Comparison of ENCODE assay signal across 10 cellular contexts in the genomic region with DNA sequence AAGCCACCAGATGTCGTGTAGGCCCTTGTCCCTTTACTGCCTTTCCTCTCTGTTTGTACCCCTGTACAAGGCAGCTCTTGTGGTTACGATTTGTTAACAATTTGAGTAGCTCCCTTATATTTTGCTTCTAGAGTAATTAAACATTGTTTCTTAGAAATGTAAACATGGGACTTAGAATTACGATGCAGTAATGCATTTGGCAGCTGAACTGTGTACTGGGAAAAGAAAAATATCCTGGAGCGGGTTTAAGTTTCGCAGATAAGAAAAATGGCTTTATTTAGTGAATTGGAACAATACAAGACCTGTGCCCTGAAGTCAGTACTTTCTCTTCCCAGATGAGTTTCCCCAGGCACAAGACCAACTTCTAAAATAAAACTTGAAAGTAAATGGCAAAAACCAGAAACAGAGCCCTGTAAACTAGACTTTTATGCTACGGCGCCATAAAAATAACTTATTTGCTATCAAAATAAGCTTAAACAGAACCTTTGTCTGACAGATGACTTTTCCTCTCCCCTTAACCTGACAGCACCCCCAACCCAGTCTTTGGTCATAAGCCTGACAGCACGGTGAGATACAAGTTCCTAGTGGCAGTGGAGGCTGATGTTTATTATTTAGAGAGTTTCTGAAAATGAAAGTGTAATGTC.
A peak's percentile ranks its signal among the peaks of the same experiment; 100 is the strongest.
DNase-seq lines count a peak whose midpoint lies in the region; ATAC-seq and TF ChIP-seq lines count a peak whose summit lies in the region.
"Had no signal": no experiment of that assay in that cellular context is flagged by ENCODE, and none has a peak within 500 bp of the region (broad histone marks: within the 10 kb centered on the region; RNA-seq: fewer than 3 reads in every experiment).

No MANE protein-coding gene starts in this region.

- peaks cover 25% of the 10 kb centered on the region for H3K9me1 ChIP-seq in IMR-90 (ENCODE audit: insufficient read depth, low read length)

- TF ChIP-seq POLR2A in IMR-90 (IDR thresholded peaks at IDR 0.05; ENCODE audit: low read depth, low read length) = no peak
- no peak for TF ChIP-seq POLR2A in thyroid gland (IDR thresholded peaks at IDR 0.05)

- intact Hi-C loops in IMR-90 (cut with micrococcal nuclease) (loop anchor here (5.0 kb wide), 3 partner anchors 51 to 124 kb away; no protein-coding TSS in a partner anchor), thyroid gland (cut with DNase I) (no loop called here)

- H3K14ac ChIP-seq in IMR-90 (replicated peaks; ENCODE audit: low read depth, low read length) = peak overlapping the region; percentile 84

- H3K4me3 ChIP-seq in IMR-90 (ENCODE audit: insufficient read depth, low read depth, low read length) (peak overlapping the region; percentile 36; the same call in 1 of the 2 replicates), duodenal mucosa (ENCODE audit: low read depth in 1 of 2, low read length in 2 of 2) (peak overlapping the region in 1 of 2 donors; percentile 48), thyroid gland (replicated peaks in 1 of 3) (no peak overlapping the region)

- H3K4me1 ChIP-seq in IMR-90 (ENCODE audit: control insufficient read depth, insufficient read depth, low read length) (peaks cover 18% of the 10 kb centered on the region), duodenal mucosa (ENCODE audit: control insufficient read depth in 1 of 2, insufficient read depth in 2 of 2, low read length in 2 of 2) (peaks cover 24 to 28% of the 10 kb centered on the region in 2 donors), thyroid gland (peaks cover 0 to 18% of the 10 kb centered on the region in 2 donors)

- H3K18ac ChIP-seq in IMR-90 (ENCODE audit: low read depth, low read length) = peak overlapping the region; percentile 93

- H3K9ac ChIP-seq in IMR-90 (ENCODE audit: low read depth, low read length) (peak overlapping the region; percentile 54; the same call in 1 of the 2 replicates), duodenal mucosa (ENCODE audit: low read depth in 1 of 2, low read length in 2 of 2) (peak overlapping the region in 1 of 2 donors; percentile 33)

- H3K27ac ChIP-seq in IMR-90 (ENCODE audit: insufficient read depth, low read length) (peak overlapping the region; percentile 87; the same call in 1 of the 2 replicates), duodenal mucosa (ENCODE audit: low read depth, low read length) (peak overlapping the region; percentile 5), thyroid gland (peak overlapping the region; percentile 22 to 57 (median 44))

- no peak overlapping the region for H2AFZ ChIP-seq in IMR-90 (replicated peaks; ENCODE audit: low read length, poor library complexity)

- H2AK5ac ChIP-seq in IMR-90 (ENCODE audit: low read depth, low read length) = peak overlapping the region; percentile 83; the same call in 1 of the 2 replicates

- H2BK15ac ChIP-seq in IMR-90 (ENCODE audit: low read depth, low read length) = no peak overlapping the region

- peaks cover 23 to 65% of the 10 kb centered on the region in 2 experiments for H3K79me1 ChIP-seq in IMR-90 (ENCODE audit: low read depth in 1 of 2, low read length in 2 of 2)

- H3K4me3 Mint-ChIP-seq in mesothelial cell of epicardium = peak overlapping the region; percentile 19

- H3K27ac Mint-ChIP-seq in mesothelial cell of epicardium = peak overlapping the region; percentile 95

- no peaks in the 10 kb centered on the region for H3K36me3 Mint-ChIP-seq in mesothelial cell of epicardium

- no peak overlapping the region for H2AK9ac ChIP-seq in IMR-90 (replicated peaks; ENCODE audit: low read depth, low read length, poor library complexity)

- H2BK120ac ChIP-seq in IMR-90 (ENCODE audit: low read depth, low read length) = peak overlapping the region; percentile 74; the same call in 1 of the 2 replicates

- H3K9me3 ChIP-seq in IMR-90 (ENCODE audit: control insufficient read depth, insufficient read depth, low read length) (no peaks in the 10 kb centered on the region), duodenal mucosa (ENCODE audit: control insufficient read depth in 1 of 2, low read length in 2 of 2) (no peaks in the 10 kb centered on the region), thyroid gland (no peaks in the 10 kb centered on the region)

- BruUV-seq in IMR-90 (replicated peaks; lab: Mats Ljungman, UMichigan) = no TSS peak

- TF ChIP-seq CTCF in IMR-90 (conservative IDR thresholded peaks at IDR 0.05; ENCODE audit: low read depth, low read length) (no peak), mesothelial cell of epicardium (IDR thresholded peaks at IDR 0.05; ENCODE audit: unreplicated experiment) (no peak), thyroid gland (IDR thresholded peaks at IDR 0.05) (no peak)

- WGBS in IMR-90 (ENCODE audit: extremely low coverage in 2 of 2, insufficient read length in 1 of 2), 2 experiments = no CpG with 5 or more reads among the region's 8 CpGs
- 71 to 76% methylated on average over 8 of the region's 8 CpGs for WGBS in thyroid gland, 2 donors

- peak overlapping the region; percentile 99 for H3K4me2 ChIP-seq in IMR-90 (ENCODE audit: low read depth, low read length)

- H4K20me1 ChIP-seq in IMR-90 (ENCODE audit: insufficient read depth, low read length) = peaks cover 27% of the 10 kb centered on the region

- peak overlapping the region; percentile 76; the same call in 1 of the 2 replicates for H2BK20ac ChIP-seq in IMR-90 (ENCODE audit: low read depth, low read length)

- H3K9me3 Mint-ChIP-seq in mesothelial cell of epicardium = no peaks in the 10 kb centered on the region

- peak overlapping the region; percentile 83 for H3K4ac ChIP-seq in IMR-90 (ENCODE audit: low read depth, low read length)

- H4K5ac ChIP-seq in IMR-90 (ENCODE audit: low read depth, low read length) = peak overlapping the region; percentile 58

- peak overlapping the region; percentile 77 for H2BK5ac ChIP-seq in IMR-90 (ENCODE audit: low read depth, low read length, poor library complexity, severe bottlenecking)

- CTCF ChIA-PET in IMR-90 (lab: Yijun Ruan, JAX) = interaction anchor here (1.4 kb wide), 1 partner anchor 64 kb away, joined by 5 read pairs; no protein-coding TSS in a partner anchor

- peak overlapping the region; percentile 37; the same call in 1 of the 2 replicates for H4K91ac ChIP-seq in IMR-90 (ENCODE audit: insufficient read depth, low read depth, low read length)

- H3K4me1 Mint-ChIP-seq in mesothelial cell of epicardium = peaks cover 66% of the 10 kb centered on the region

- no peak overlapping the region for H3K56ac ChIP-seq in IMR-90 (ENCODE audit: extremely low read depth, insufficient read depth, low read length)

- POLR2A ChIA-PET in IMR-90 (lab: Charles Lee; ENCODE audit: unreplicated experiment) = no interaction called here

- H3K27me3 Mint-ChIP-seq in mesothelial cell of epicardium (ENCODE audit: low read depth) = no peaks in the 10 kb centered on the region

- H3K23ac ChIP-seq in IMR-90 (ENCODE audit: low read depth, low read length) = peak overlapping the region; percentile 57; the same call in 1 of the 2 replicates

- H3K27me3 ChIP-seq in IMR-90 (ENCODE audit: control insufficient read depth, insufficient read depth, low read length) (no peaks in the 10 kb centered on the region), duodenal mucosa (ENCODE audit: control insufficient read depth in 1 of 2, insufficient read depth in 2 of 2, low read length in 2 of 2) (no peaks in the 10 kb centered on the region), thyroid gland (no peaks in the 10 kb centered on the region)

- DNase-seq in IMR-90 (peak; percentile 68), mesothelial cell of epicardium (ENCODE audit: low spot score in 2 of 2, unreplicated experiment in 2 of 2) (no peak), thyroid gland (no peak), NCI-H2196 (lab: John Stamatoyannopoulos, UW; ENCODE audit: unreplicated experiment) (no peak)
- DNase-seq: NCI-H146; SHP77 treated with DMSO at 0.1 percent for 48 hours; stimulated activated CD4-positive, alpha-beta T cell treated with anti-CD3 and anti-CD28 coated beads, Interleukin-4, amount 100 ng/mL, for 4 hours had no signal

- H3K36me3 ChIP-seq in IMR-90 (ENCODE audit: control insufficient read depth, insufficient read depth, low read length) (no peaks in the 10 kb centered on the region), duodenal mucosa (ENCODE audit: control insufficient read depth in 1 of 2, insufficient read depth in 2 of 2, low read length in 2 of 2) (no peaks in the 10 kb centered on the region), thyroid gland (no peaks in the 10 kb centered on the region)

- dilution Hi-C loops in IMR-90 (cut with HindIII; ENCODE audit: low sequenced_read_pairs, unreplicated experiment) = no loop called here

- peak overlapping the region in 1 of 2 experiments; percentile 44; a peak in 2 of 4 replicates for H4K8ac ChIP-seq in IMR-90 (ENCODE audit: low read depth in 2 of 2, low read length in 2 of 2)

- ATAC-seq in IMR-90 (ENCODE audit: low read depth) = peak; percentile 57
- no peak for ATAC-seq in GM21447 (IDR thresholded peaks at IDR 0.05; ENCODE audit: unreplicated experiment)
- ATAC-seq in HG02938 (IDR thresholded peaks at IDR 0.05; ENCODE audit: unreplicated experiment) = no peak

- TF ChIP-seq RAD21 in IMR-90 (IDR thresholded peaks at IDR 0.05; ENCODE audit: low read length) = no peak

- in situ Hi-C loops in IMR-90 (cut with MboI; ENCODE audit: low sequenced_read_pairs) = no loop called here

TF ChIP-seq in IMR-90, 13 proteins besides CTCF, POLR2A, EP300 and RAD21 (continues in another document):
- TF ChIP-seq FOS (IDR thresholded peaks at IDR 0.05; ENCODE audit: low read depth, low read length) = no peak
- TF ChIP-seq MAFK (IDR thresholded peaks at IDR 0.05; ENCODE audit: low read depth, low read length) = no peak
- TF ChIP-seq MXI1 (IDR thresholded peaks at IDR 0.05; ENCODE audit: borderline replicate concordance, low read depth, low read length) = no peak
- TF ChIP-seq CHD1 (IDR thresholded peaks at IDR 0.05; ENCODE audit: low read depth, low read length) = no peak
- no peak for TF ChIP-seq RCOR1 (IDR thresholded peaks at IDR 0.05; ENCODE audit: insufficient replicate concordance, low read length)
- TF ChIP-seq NFE2L2 (IDR thresholded peaks at IDR 0.05; ENCODE audit: low read depth, low read length) = no peak
- no peak for TF ChIP-seq SMC3 (IDR thresholded peaks at IDR 0.05; ENCODE audit: low read depth, low read length)
- TF ChIP-seq, protein P1, sequence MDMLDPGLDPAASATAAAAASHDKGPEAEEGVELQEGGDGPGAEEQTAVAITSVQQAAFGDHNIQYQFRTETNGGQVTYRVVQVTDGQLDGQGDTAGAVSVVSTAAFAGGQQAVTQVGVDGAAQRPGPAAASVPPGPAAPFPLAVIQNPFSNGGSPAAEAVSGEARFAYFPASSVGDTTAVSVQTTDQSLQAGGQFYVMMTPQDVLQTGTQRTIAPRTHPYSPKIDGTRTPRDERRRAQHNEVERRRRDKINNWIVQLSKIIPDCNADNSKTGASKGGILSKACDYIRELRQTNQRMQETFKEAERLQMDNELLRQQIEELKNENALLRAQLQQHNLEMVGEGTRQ (IDR thresholded peaks at IDR 0.05; ENCODE audit: low read depth, low read length) = no peak

Comparison
In these comparisons a context has a peak if more than half of its experiments do, and no peak if none do; other contexts are left out.
1. H3K27ac ChIP-seq: peak in every context shown above with its lines; median percentile 87 in IMR-90; 44 in thyroid gland; 5 in duodenal mucosa.